Comparison of ENCODE assay signal across 19 cellular contexts in genomic region chr3:10625307-10625706, GRCh38.
DNase-seq lines count a peak whose midpoint lies in the region; ATAC-seq and TF ChIP-seq lines count a peak whose summit lies in the region.
"Had no signal": no experiment of that assay in that cellular context is flagged by ENCODE, and none has a peak within 500 bp of the region (broad histone marks: within the 10 kb centered on the region; RNA-seq: fewer than 3 reads in every experiment).

No MANE protein-coding gene starts in this region.

- no peaks in the 10 kb centered on the region for H3K36me3 Mint-ChIP-seq in nephron progenitor cell (ENCODE audit: low read depth)
- no peaks in the 10 kb centered on the region for H3K36me3 Mint-ChIP-seq in Calu3 (ENCODE audit: insufficient read depth, unreplicated experiment)
- H3K36me3 Mint-ChIP-seq: CD14-positive monocyte; CD4-positive, alpha-beta memory T cell had no signal

- H3K4me1 Mint-ChIP-seq in nephron progenitor cell (peaks cover 33% of the 10 kb centered on the region), Calu3 (ENCODE audit: low read depth, unreplicated experiment) (peaks cover 10% of the 10 kb centered on the region)
- H3K4me1 Mint-ChIP-seq: CD14-positive monocyte; CD4-positive, alpha-beta memory T cell had no signal

- POLR2A ChIA-PET in A673 (lab: Charles Lee; ENCODE audit: low non-redundant PET) = no interaction called here

- H3K4me3 Mint-ChIP-seq in nephron progenitor cell = no peak overlapping the region
- no peak overlapping the region for H3K4me3 Mint-ChIP-seq in Calu3 (ENCODE audit: low read depth, unreplicated experiment)
- H3K4me3 Mint-ChIP-seq: CD14-positive monocyte; CD4-positive, alpha-beta memory T cell had no signal

- no peaks in the 10 kb centered on the region for H3K4me1 ChIP-seq in spleen
- H3K4me1 ChIP-seq in A673 (ENCODE audit: insufficient read depth, low read length, poor library complexity, severe bottlenecking) = no peaks in the 10 kb centered on the region
- H3K4me1 ChIP-seq: A549, BLaER1, HAP-1 had no signal

- H3K36me3 ChIP-seq in spleen (no peaks in the 10 kb centered on the region), A673 (ENCODE audit: insufficient read depth, low read length, poor library complexity, severe bottlenecking) (no peaks in the 10 kb centered on the region)
- H3K36me3 ChIP-seq: BLaER1, HAP-1 had no signal

- H3K27ac ChIP-seq in spleen (no peak overlapping the region), A673 (ENCODE audit: low read depth, low read length, poor library complexity, severe bottlenecking) (no peak overlapping the region)
- H3K27ac ChIP-seq: 22Rv1, A549, BLaER1, GM23248, HL-60 had no signal

- peaks cover 29% of the 10 kb centered on the region for H3K27me3 Mint-ChIP-seq in nephron progenitor cell (ENCODE audit: low read depth, poor library complexity)
- peaks cover 100% of the 10 kb centered on the region for H3K27me3 Mint-ChIP-seq in Calu3 (ENCODE audit: unreplicated experiment)

- TF ChIP-seq POLR2A in spleen (IDR thresholded peaks at IDR 0.05) = no peak

- H3K9me3 Mint-ChIP-seq in nephron progenitor cell = no peaks in the 10 kb centered on the region
- no peaks in the 10 kb centered on the region for H3K9me3 Mint-ChIP-seq in Calu3 (ENCODE audit: low read depth, unreplicated experiment)
- H3K9me3 Mint-ChIP-seq: CD4-positive, alpha-beta memory T cell had no signal

- ATAC-seq in HG03139 (IDR thresholded peaks at IDR 0.05; ENCODE audit: unreplicated experiment) = no peak
- ATAC-seq: A549, K562 had no signal

- H3K27ac Mint-ChIP-seq in nephron progenitor cell = no peak overlapping the region
- H3K27ac Mint-ChIP-seq in Calu3 (ENCODE audit: unreplicated experiment) = no peak overlapping the region

- CTCF ChIA-PET in Calu3 (lab: Charles Lee) (no interaction called here), A673 (lab: Charles Lee) (no interaction called here)

- H3K27me3 ChIP-seq in spleen (replicated peaks in 1 of 7) (peaks cover 0 to 23% (median 0%) of the 10 kb centered on the region in 7 donors), A673 (replicated peaks; ENCODE audit: insufficient read depth, low read depth, low read length, poor library complexity) (peaks cover 3% of the 10 kb centered on the region)
- H3K27me3 ChIP-seq: BLaER1 had no signal

- no peaks in the 10 kb centered on the region for H3K9me3 ChIP-seq in spleen
- no peaks in the 10 kb centered on the region for H3K9me3 ChIP-seq in A673 (ENCODE audit: low read depth, low read length, poor library complexity, severe bottlenecking)
- H3K9me3 ChIP-seq: A549, BLaER1, HAP-1 had no signal

- 43 to 71% (median 52%) methylated on average over 9 of the region's 9 CpGs for WGBS in spleen, 5 donors

- peak; percentile 49 for DNase-seq in activated effector memory CD4-positive, alpha-beta T cell treated with anti-CD3 and anti-CD28 coated beads, Interleukin-2, amount 50 U/mL, for 16 hours
- DNase-seq in activated effector memory CD4-positive, alpha-beta T cell treated with Interleukin-2 at 50 U/mL for 16 hours = no peak
- DNase-seq in nephron progenitor cell = peak; percentile 46
- DNase-seq in spleen = peak; percentile 38
- no peak for DNase-seq in Calu3
- no peak for DNase-seq in A673 (ENCODE audit: low spot score)
- DNase-seq: CD4-positive, alpha-beta memory T cell; DMS79 treated with DMSO at 0.1 percent for 48 hours; GF-D8; GM23248; IMR-90 had no signal

- H3K4me3 ChIP-seq in spleen (no peak overlapping the region), A673 (ENCODE audit: low read depth, low read length, poor library complexity, severe bottlenecking) (no peak overlapping the region)
- H3K4me3 ChIP-seq: A549, BLaER1, GM23248, HAP-1, K562 had no signal

- intact Hi-C loops in spleen (cut with DNase I; ENCODE audit: low total_unique reads) (no loop called here), Calu3 (cut with micrococcal nuclease; ENCODE audit: unreplicated experiment) (no loop called here), A673 (cut with micrococcal nuclease; ENCODE audit: unreplicated experiment) (no loop called here)

- TF ChIP-seq CTCF in nephron progenitor cell (IDR thresholded peaks at IDR 0.05) = no peak
- TF ChIP-seq CTCF in spleen (IDR thresholded peaks at IDR 0.05 in 8 of 11, conservative IDR thresholded peaks at IDR 0.05 in 3 of 11) = no peak
- no peak for TF ChIP-seq CTCF in Calu3 (IDR thresholded peaks at IDR 0.05; ENCODE audit: unreplicated experiment)
- TF ChIP-seq CTCF in A673 (conservative IDR thresholded peaks at IDR 0.05; ENCODE audit: low read depth, low read length) = no peak

- BruUV-seq in Calu3 (replicated peaks; lab: Mats Ljungman, UMichigan) (no TSS peak), A673 (replicated peaks; lab: Mats Ljungman, UMichigan) (no TSS peak)

Comparison
In these comparisons a context has a peak if more than half of its experiments do, and no peak if none do; other contexts are left out.
1. DNase-seq: peak in activated effector memory CD4-positive, alpha-beta T cell treated with anti-CD3 and anti-CD28 coated beads, Interleukin-2, amount 50 U/mL, for 16 hours (single experiment), nephron progenitor cell (single experiment) and spleen (single experiment); none in activated effector memory CD4-positive, alpha-beta T cell treated with Interleukin-2 at 50 U/mL for 16 hours (single experiment), Calu3 (single experiment) and A673 (single experiment).